ENCODE assay signal across 8 cellular contexts in the genomic region with DNA sequence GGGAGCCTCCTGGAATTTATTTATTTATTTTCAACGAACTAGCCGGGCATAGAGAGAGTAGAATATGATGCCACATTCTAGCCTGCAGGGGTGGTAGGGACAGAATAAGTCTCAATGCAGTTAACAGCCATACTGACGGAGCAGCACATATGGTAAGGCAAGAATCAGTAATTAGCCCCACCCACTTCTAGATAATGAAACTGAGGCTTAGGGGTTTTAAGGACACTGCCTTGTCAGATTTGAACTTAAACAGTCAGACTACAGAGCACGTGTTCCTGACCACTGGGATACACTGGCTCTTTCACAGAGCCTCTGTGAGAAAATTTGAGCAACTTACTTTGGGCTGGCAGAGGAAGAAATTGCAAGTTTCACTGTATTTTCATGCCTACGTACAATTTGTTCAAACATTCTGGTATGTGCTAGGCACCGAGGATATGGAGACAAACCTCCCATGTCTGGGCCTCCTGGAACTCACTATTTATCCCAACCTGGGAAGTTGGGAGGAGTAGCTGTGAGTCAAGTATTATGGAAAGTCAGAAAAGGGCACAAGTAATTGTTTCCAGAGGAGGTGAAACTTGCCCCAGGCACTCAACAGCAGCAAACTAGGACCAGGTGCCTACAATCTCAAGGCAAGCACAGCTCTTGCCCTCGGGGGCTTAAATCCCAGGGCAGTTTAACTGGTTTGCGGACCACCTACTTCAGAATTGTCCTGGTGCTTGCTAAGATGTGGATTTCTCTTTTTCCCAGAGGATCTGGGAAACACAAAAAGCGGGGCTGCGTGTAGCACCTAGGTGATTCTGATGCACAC. TPM values are rescaled to one million over a fixed set of nuclear protein-coding genes. Genes with fewer than 3 reads are reported as not detected.
A peak's percentile ranks its signal among the peaks of the same experiment; 100 is the strongest.
DNase-seq lines count a peak whose midpoint lies in the region; ATAC-seq, FAIRE-seq and TF ChIP-seq lines count a peak whose summit lies in the region.

No MANE protein-coding gene starts in this region.

- in situ Hi-C loops in GM13976 (cut with MboI; ENCODE audit: low sequenced_read_pairs, unreplicated experiment): no loop called here

- H3K9me2 ChIP-seq in OCI-LY1 (ENCODE audit: low read depth, low read length): no peaks in the 10 kb centered on the region

- H4K20me1 ChIP-seq in OCI-LY1 (ENCODE audit: insufficient read depth, low read length): no peaks in the 10 kb centered on the region
- peaks cover 2% of the 10 kb centered on the region for H4K20me1 ChIP-seq in endothelial cell of umbilical vein (replicated peaks; ENCODE audit: control insufficient read depth, extremely low read depth, insufficient read depth, low read length)

- H3K9ac ChIP-seq in OCI-LY1 (ENCODE audit: low read length) (peak overlapping the region; percentile 53), endothelial cell of umbilical vein (replicated peaks; ENCODE audit: extremely low read depth, insufficient read depth, low read length) (no peak overlapping the region), trophoblast cell (ENCODE audit: low read length) (no peak overlapping the region)

- H3K4me1 ChIP-seq in OCI-LY1 (ENCODE audit: insufficient read depth, low read length, severe bottlenecking) (peaks cover 40% of the 10 kb centered on the region), endothelial cell of umbilical vein (ENCODE audit: control insufficient read depth, extremely low read depth, insufficient read depth, low read length) (peaks cover 30% of the 10 kb centered on the region), trophoblast cell (ENCODE audit: control insufficient read depth in 1 of 2, insufficient read depth in 2 of 2, low read length in 2 of 2) (peaks cover 17 to 32% of the 10 kb centered on the region in 2 experiments)

- no peak overlapping the region for H3K4ac ChIP-seq in trophoblast cell (ENCODE audit: low read depth, low read length)

- H2BK12ac ChIP-seq in trophoblast cell (ENCODE audit: low read length): peak overlapping the region; percentile 83

- H2AFZ ChIP-seq in OCI-LY1 (ENCODE audit: low read length) (peak overlapping the region; percentile 1; the same call in 1 of the 2 replicates), endothelial cell of umbilical vein (ENCODE audit: low read depth, low read length) (peak overlapping the region; percentile 21), trophoblast cell (ENCODE audit: insufficient read depth, low read length, poor library complexity) (no peak overlapping the region)

- H3K18ac ChIP-seq in trophoblast cell (ENCODE audit: low read length): peak overlapping the region; percentile 73

- H3K4me3 ChIP-seq in OCI-LY1 (ENCODE audit: low read depth, low read length, poor library complexity, severe bottlenecking): peak overlapping the region; percentile 45
- H3K4me3 ChIP-seq in endothelial cell of umbilical vein (replicated peaks in 1 of 3; ENCODE audit: insufficient read depth in 1 of 3, low read depth in 1 of 3, low read length in 3 of 3): no peak overlapping the region
- no peak overlapping the region for H3K4me3 ChIP-seq in trophoblast cell (ENCODE audit: low read depth, low read length)

- no peak for ATAC-seq in HG03520 (IDR thresholded peaks at IDR 0.05; ENCODE audit: unreplicated experiment)
- no peak for ATAC-seq in HG03159 (IDR thresholded peaks at IDR 0.05; ENCODE audit: unreplicated experiment)
- no peak for ATAC-seq in GM18520 (IDR thresholded peaks at IDR 0.05; ENCODE audit: unreplicated experiment)

- no peak overlapping the region for H4K8ac ChIP-seq in trophoblast cell (ENCODE audit: low read depth, low read length)

- TF ChIP-seq POLR2A in endothelial cell of umbilical vein (IDR thresholded peaks at IDR 0.05; ENCODE audit: low read depth, low read length): no peak

- H2BK5ac ChIP-seq in trophoblast cell (ENCODE audit: low read depth, low read length, poor library complexity): peak overlapping the region; percentile 83

- peak overlapping the region; percentile 52 for H2AK5ac ChIP-seq in trophoblast cell (ENCODE audit: low read length)

- H2BK120ac ChIP-seq in trophoblast cell (ENCODE audit: insufficient read depth, low read length, poor library complexity): peak overlapping the region; percentile 85

- POLR2A ChIA-PET in endothelial cell of umbilical vein (lab: Charles Lee): interaction anchor here (4.1 kb wide), 1 partner anchor 18 kb away, joined by 42 read pairs; no protein-coding TSS in a partner anchor

- dilution Hi-C loops in endothelial cell of umbilical vein (cut with MboI; ENCODE audit: extremely low pct_ligation_motif_present, low sequenced_read_pairs): no loop called here

- no peak overlapping the region for H4K12ac ChIP-seq in trophoblast cell (ENCODE audit: low read depth, low read length)

- H3K4me2 ChIP-seq in OCI-LY1 (ENCODE audit: low read length): peak overlapping the region; percentile 70
- H3K4me2 ChIP-seq in endothelial cell of umbilical vein (ENCODE audit: insufficient read depth, low read length): no peak overlapping the region
- H3K4me2 ChIP-seq in trophoblast cell (ENCODE audit: low read length): peak overlapping the region; percentile 47

- TF ChIP-seq CTCF in GM13976 (IDR thresholded peaks at IDR 0.05; ENCODE audit: borderline replicate concordance, control extremely low read depth, extremely low read depth, insufficient read depth, missing control alignments): no peak
- no peak for TF ChIP-seq CTCF in OCI-LY1 (IDR thresholded peaks at IDR 0.05; ENCODE audit: low read length)
- TF ChIP-seq CTCF in endothelial cell of umbilical vein (IDR thresholded peaks at IDR 0.05; ENCODE audit: extremely low read depth in 1 of 2, insufficient read depth in 1 of 2, low read depth in 1 of 2, low read length in 2 of 2): no peak

- no peak overlapping the region for H3K23ac ChIP-seq in trophoblast cell (ENCODE audit: low read length)

- 0 out of 2 replicates have a peak, but pooled peaks cover 8% of the 10 kb centered on the region for H3F3A ChIP-seq in OCI-LY1 (ENCODE audit: insufficient read depth, low read length)

- H3K79me1 ChIP-seq in trophoblast cell (ENCODE audit: low read length): peaks cover 36% of the 10 kb centered on the region

- H3K36me3 ChIP-seq in OCI-LY1 (ENCODE audit: insufficient read depth, low read length): no peaks in the 10 kb centered on the region
- no peaks in the 10 kb centered on the region for H3K36me3 ChIP-seq in endothelial cell of umbilical vein (ENCODE audit: control insufficient read depth in 2 of 2, extremely low read depth in 1 of 2, insufficient read depth in 2 of 2, low read length in 2 of 2)
- no peaks in the 10 kb centered on the region for H3K36me3 ChIP-seq in trophoblast cell (ENCODE audit: control insufficient read depth in 1 of 2, insufficient read depth in 2 of 2, low read length in 2 of 2)

- DNase-seq in GM13976 (ENCODE audit: low spot score) (peak; percentile 59), endothelial cell of umbilical vein (ENCODE audit: low read depth, low spot score) (peak; percentile 39), trophoblast cell (peak; percentile 97 to 100), HPDE6-E6E7 (ENCODE audit: extremely low spot score) (no peak)

- no peaks in the 10 kb centered on the region for H3K9me1 ChIP-seq in endothelial cell of umbilical vein (replicated peaks; ENCODE audit: control insufficient read depth, extremely low read depth, insufficient read depth, low read length)

- H3K14ac ChIP-seq in trophoblast cell (ENCODE audit: low read length): peak overlapping the region; percentile 64

- WGBS in trophoblast cell (ENCODE audit: extremely low coverage, insufficient coverage, insufficient read length): no CpG with 5 or more reads among the region's 10 CpGs

- H3K79me2 ChIP-seq in OCI-LY1 (ENCODE audit: insufficient read depth, low read length) (peaks cover 16% of the 10 kb centered on the region), endothelial cell of umbilical vein (ENCODE audit: control insufficient read depth, insufficient read depth, low read length) (peaks cover 34% of the 10 kb centered on the region), trophoblast cell (ENCODE audit: control insufficient read depth, insufficient read depth, low read length, poor library complexity) (peaks cover 21% of the 10 kb centered on the region)

- H4K91ac ChIP-seq in trophoblast cell (ENCODE audit: low read depth, low read length): peak overlapping the region; percentile 72

- no TSS peak for BruUV-seq in endothelial cell of umbilical vein (replicated peaks; lab: Mats Ljungman, UMichigan)

- H3K27ac ChIP-seq in OCI-LY1 (ENCODE audit: low read depth, low read length, poor library complexity, severe bottlenecking) (peak overlapping the region; percentile 91), endothelial cell of umbilical vein (ENCODE audit: insufficient read depth, low read depth, low read length) (no peak overlapping the region), trophoblast cell (ENCODE audit: low read depth, low read length) (peak overlapping the region; percentile 81)

- peak; percentile 55 for FAIRE-seq in endothelial cell of umbilical vein (lab: Jason Lieb, UNC)

- H3K27me3 ChIP-seq in OCI-LY1 (ENCODE audit: insufficient read depth, low read length) (no peaks in the 10 kb centered on the region), endothelial cell of umbilical vein (ENCODE audit: control insufficient read depth in 2 of 2, insufficient read depth in 2 of 2, low read length in 2 of 2) (no peaks in the 10 kb centered on the region), trophoblast cell (ENCODE audit: insufficient read depth, low read length) (no peaks in the 10 kb centered on the region)

- H3K9me3 ChIP-seq in OCI-LY1 (ENCODE audit: low read length) (no peaks in the 10 kb centered on the region), endothelial cell of umbilical vein (replicated peaks; ENCODE audit: control insufficient read depth, insufficient read depth, low read length) (no peaks in the 10 kb centered on the region), trophoblast cell (ENCODE audit: insufficient read depth, low read depth, low read length) (no peaks in the 10 kb centered on the region)

- CTCF ChIA-PET in endothelial cell of umbilical vein (lab: Charles Lee): interaction anchor here (1.1 to 5.1 kb wide), 7 partner anchors 11 to 91 kb away, joined by 3 to 90 read pairs (median 12); no protein-coding TSS in a partner anchor

- intact Hi-C loops in endothelial cell of umbilical vein (cut with micrococcal nuclease): no loop called here

TF ChIP-seq in endothelial cell of umbilical vein, 7 proteins besides CTCF, POLR2A, EP300 and RAD21 (continues in another document):
- TF ChIP-seq JUN (IDR thresholded peaks at IDR 0.05; ENCODE audit: borderline replicate concordance, insufficient read depth, insufficient read length, low read depth) (no peak), FOS (IDR thresholded peaks at IDR 0.05; ENCODE audit: borderline replicate concordance, insufficient read depth, low read length) (no peak)

RNA-seq across cellular contexts. Expression of a gene that starts 1.6 kb away (rescaled TPM):
- total RNA-seq in endothelial cell of umbilical vein: 330 and 333 TPM in 2 replicates
- polyA plus RNA-seq in endothelial cell of umbilical vein: 76.6 and 97.5 TPM in 2 replicates
- polyA plus RNA-seq in endothelial cell of umbilical vein (2011; cell fraction: cytosol; rRNA removed): 122 and 128 TPM in 2 replicates
- polyA plus RNA-seq in endothelial cell of umbilical vein (2011; cell fraction: nucleus; rRNA removed): 67.0 and 84.4 TPM in 2 replicates
- polyA plus RNA-seq in endothelial cell of umbilical vein (2012): 156 and 227 TPM in 2 replicates
- 74.9 and 89.1 TPM in 2 replicates for polyA minus RNA-seq in endothelial cell of umbilical vein
- polyA minus RNA-seq in endothelial cell of umbilical vein (2011; cell fraction: cytosol; rRNA and poly(A)+ RNA removed): 65.3 TPM
- 74.6 and 101 TPM in 2 replicates for polyA minus RNA-seq in endothelial cell of umbilical vein (2011; cell fraction: nucleus; rRNA and poly(A)+ RNA removed)
- 204 and 206 TPM in 2 replicates for polyA plus RNA-seq in trophoblast cell (2013)
